1 cellular context compared by ENCODE assay signal in genomic region chr1:226562989-226563388, GRCh38.
TF ChIP-seq lines count a peak whose summit lies in the region.

No MANE protein-coding gene starts in this region.

TF ChIP-seq in HepG2, 621 proteins besides CTCF, POLR2A, EP300 and RAD21:
- TF ChIP-seq PREB (CRISPR knock-in tag; IDR thresholded peaks at IDR 0.05) = no peak
- TF ChIP-seq LCORL (IDR thresholded peaks at IDR 0.05) = peak; percentile 46; the same call in 1 of the 2 replicates
- TF ChIP-seq LCORL (CRISPR knock-in tag; IDR thresholded peaks at IDR 0.05) = no peak
